Comparison of ENCODE assay signal across 15 cellular contexts in genomic region chr9:85528607-85529006, GRCh38.
"Had no signal": no experiment of that assay in that cellular context is flagged by ENCODE, and none has a peak within 500 bp of the region (broad histone marks: within the 10 kb centered on the region; RNA-seq: fewer than 3 reads in every experiment).

No MANE protein-coding gene starts in this region.

- ATAC-seq: activated CD4-positive, CD25-positive, alpha-beta regulatory T cell treated with anti-CD3 and anti-CD28 coated beads, Interleukin-2, amount 50 U/mL, for 24 hours; naive thymus-derived CD4-positive, alpha-beta T cell; SK-N-SH treated with all-trans-retinoic acid at 6 μM for 48 hours had no signal

- H3K36me3 ChIP-seq: brain microvascular endothelial cell, esophagus squamous epithelium, stomach, tibial artery had no signal

- H3K27me3 ChIP-seq: brain microvascular endothelial cell, tibial artery had no signal

- FAIRE-seq: keratinocyte had no signal

- H3K9me3 ChIP-seq: esophagus squamous epithelium, stomach, tibial artery had no signal

- H3K4me3 ChIP-seq: esophagus squamous epithelium, skin epidermis, stomach, tibial artery had no signal

- H3K9me3 Mint-ChIP-seq: activated naive CD4-positive, alpha-beta T cell treated with anti-CD3 and anti-CD28 coated beads, Interleukin-2, amount 50 U/mL, for 24 hours had no signal

- H3K4me1 Mint-ChIP-seq: activated naive CD4-positive, alpha-beta T cell treated with anti-CD3 and anti-CD28 coated beads, Interleukin-2, amount 50 U/mL, for 24 hours had no signal

- H3K4me1 ChIP-seq: esophagus squamous epithelium, stomach, tibial artery had no signal

- H3K27ac Mint-ChIP-seq: activated naive CD4-positive, alpha-beta T cell treated with anti-CD3 and anti-CD28 coated beads, Interleukin-2, amount 50 U/mL, for 24 hours; naive thymus-derived CD4-positive, alpha-beta T cell had no signal

- H3K27ac ChIP-seq: brain microvascular endothelial cell, tibial artery had no signal

- H3K4me3 Mint-ChIP-seq: activated naive CD4-positive, alpha-beta T cell treated with anti-CD3 and anti-CD28 coated beads, Interleukin-2, amount 50 U/mL, for 24 hours; naive thymus-derived CD4-positive, alpha-beta T cell had no signal

- H3K36me3 Mint-ChIP-seq: activated naive CD4-positive, alpha-beta T cell treated with anti-CD3 and anti-CD28 coated beads, Interleukin-2, amount 50 U/mL, for 24 hours; naive thymus-derived CD4-positive, alpha-beta T cell had no signal

- DNase-seq: brain microvascular endothelial cell; esophagus squamous epithelium; foreskin fibroblast; mammary epithelial cell; naive thymus-derived CD4-positive, alpha-beta T cell; SHP77; stimulated activated CD4-positive, alpha-beta T cell treated with anti-CD3 and anti-CD28 coated beads, Interleukin-4, amount 100 ng/mL, for 4 hours; stomach; T-helper 2 cell; tibial artery had no signal
